Comparison of ENCODE assay signal across 8 cellular contexts in the genomic region with DNA sequence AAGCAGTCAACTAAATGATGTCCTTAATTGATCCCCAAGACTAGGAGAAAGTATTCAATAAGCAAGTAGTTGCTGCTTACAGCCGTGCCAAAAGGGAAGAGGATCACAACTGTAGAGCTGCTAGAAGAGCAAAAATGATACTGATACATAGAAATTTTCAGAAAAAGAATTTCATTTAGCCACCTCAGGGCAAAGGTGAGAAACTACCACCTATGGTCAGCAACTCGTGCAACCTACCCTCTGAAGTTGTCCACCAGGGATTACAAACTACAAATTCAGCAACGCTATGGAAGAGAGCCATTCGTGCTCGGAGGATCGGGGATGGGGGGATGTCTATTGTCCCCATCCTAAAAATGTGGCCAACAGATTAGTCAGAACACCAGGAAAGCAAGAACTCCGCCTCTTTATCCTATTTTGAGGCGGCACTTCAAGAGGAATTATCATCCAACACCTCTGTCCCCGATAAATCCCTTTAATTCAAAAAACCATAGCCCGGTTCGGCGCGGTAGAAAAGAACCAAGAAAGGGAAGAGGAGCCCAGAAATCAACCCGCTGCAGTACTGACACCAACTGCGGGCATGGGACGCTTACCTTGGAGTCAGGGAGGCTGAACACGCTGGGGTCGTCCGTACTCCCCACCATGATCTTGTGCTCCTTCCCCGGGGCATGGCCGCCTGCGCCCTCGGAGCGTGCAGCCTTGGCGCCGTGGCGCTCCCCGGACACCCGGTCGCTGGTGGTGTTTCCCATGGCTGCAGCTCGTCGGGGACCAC. TPM values are rescaled to one million over a fixed set of nuclear protein-coding genes. Genes with fewer than 3 reads are reported as not detected.
DNase-seq lines count a peak whose midpoint lies in the region; TF ChIP-seq lines count a peak whose summit lies in the region.

No MANE protein-coding gene starts in this region.

- H3K9me2 ChIP-seq in GM23248 (ENCODE audit: insufficient read depth), result no peaks in the 10 kb centered on the region
- no peaks in the 10 kb centered on the region for H3K9me2 ChIP-seq in SK-N-SH
- H3K9me2 ChIP-seq in neural cell (ENCODE audit: insufficient read depth, low read length), result no peaks in the 10 kb centered on the region

- H4K20me1 ChIP-seq in BLaER1 treated with 17β-estradiol and CSF1 and Interleukin-3, amounts not matched to agents 10 nM and 100 nM, result no peaks in the 10 kb centered on the region; a peak in 1 of 22 replicates
- H4K20me1 ChIP-seq in GM23248 (ENCODE audit: insufficient read depth), result no peaks in the 10 kb centered on the region
- H4K20me1 ChIP-seq in SK-N-SH (ENCODE audit: insufficient read depth), result no peaks in the 10 kb centered on the region
- no peaks in the 10 kb centered on the region for H4K20me1 ChIP-seq in neural cell (ENCODE audit: insufficient read depth)

- peaks cover 66% of the 10 kb centered on the region for H3K79me2 ChIP-seq in GM23248 (ENCODE audit: insufficient read depth)
- H3K79me2 ChIP-seq in SK-N-SH (ENCODE audit: insufficient read depth), result peaks cover 46% of the 10 kb centered on the region
- peaks cover 11% of the 10 kb centered on the region for H3K79me2 ChIP-seq in neural cell (replicated peaks; ENCODE audit: insufficient read depth, low read length)

- no peaks in the 10 kb centered on the region for H3K27me3 ChIP-seq in BLaER1 treated with 17β-estradiol and CSF1 and Interleukin-3, amounts not matched to agents 10 nM and 100 nM
- H3K27me3 ChIP-seq in GM23248 (replicated peaks; ENCODE audit: insufficient read depth), result no peaks in the 10 kb centered on the region
- no peaks in the 10 kb centered on the region for H3K27me3 ChIP-seq in SK-N-SH (ENCODE audit: insufficient read depth)
- H3K27me3 ChIP-seq in neural cell (ENCODE audit: insufficient read depth, low read depth, low read length), result no peaks in the 10 kb centered on the region

- peak; percentile 57 for DNase-seq in GM23248
- DNase-seq in SK-N-SH, result peak; percentile 43
- no peak for DNase-seq in epithelial cell of prostate (ENCODE audit: low read depth, low spot score)
- no peak for DNase-seq in NCI-H1105 (lab: John Stamatoyannopoulos, UW)
- DNase-seq in NCI-H1930 (lab: John Stamatoyannopoulos, UW), result no peak
- no peak for DNase-seq in T-helper 9 cell

- H2AFZ ChIP-seq in GM23248 (peak overlapping the region; percentile 89), SK-N-SH (ENCODE audit: low read depth) (peak overlapping the region; percentile 70), neural cell (ENCODE audit: low read depth, low read length) (peak overlapping the region; percentile 57)

- in situ Hi-C loops in GM23248 (cut with MboI), result loop anchor here (10.0 kb wide), 1 partner anchor 53 kb away; the partner anchor contains the start of gene FMO5

- TF ChIP-seq CTCF in SK-N-SH (IDR thresholded peaks at IDR 0.05), result no peak
- TF ChIP-seq CTCF in neural cell (IDR thresholded peaks at IDR 0.05; ENCODE audit: poor library complexity, severe bottlenecking), result no peak

- H3K9me3 ChIP-seq in BLaER1 treated with 17β-estradiol and CSF1 and Interleukin-3, amounts not matched to agents 10 nM and 100 nM (replicated peaks in 1 of 11), result no peaks in the 10 kb centered on the region
- H3K9me3 ChIP-seq in GM23248 (ENCODE audit: low read depth) (no peaks in the 10 kb centered on the region), SK-N-SH (no peaks in the 10 kb centered on the region), neural cell (ENCODE audit: low read length) (no peaks in the 10 kb centered on the region)

- H3F3A ChIP-seq in GM23248 (ENCODE audit: insufficient read depth), result peaks cover 56% of the 10 kb centered on the region
- H3F3A ChIP-seq in SK-N-SH (replicated peaks; ENCODE audit: insufficient read depth), result peaks cover 30% of the 10 kb centered on the region
- H3F3A ChIP-seq in neural cell (ENCODE audit: insufficient read depth, low read length, poor library complexity, severe bottlenecking), result no peaks in the 10 kb centered on the region

- WGBS in GM23248 (ENCODE audit: low coverage in 1 of 2, low lambda C conversion rate in 2 of 2, missing lambda C conversion rate in 2 of 2), 2 experiments, result 1 to 2% methylated on average over 30 to 32 of the region's 32 CpGs
- WGBS in SK-N-SH (ENCODE audit: low lambda C conversion rate), result under 1% methylated on average over 24 of the region's 32 CpGs

- H3K4me1 ChIP-seq in BLaER1 treated with 17β-estradiol and CSF1 and Interleukin-3, amounts not matched to agents 10 nM and 100 nM, result peaks cover 24 to 34% (median 30%) of the 10 kb centered on the region in 10 experiments
- H3K4me1 ChIP-seq in GM23248 (ENCODE audit: insufficient read depth) (peaks cover 48% of the 10 kb centered on the region), SK-N-SH (ENCODE audit: control insufficient read depth in 1 of 2, insufficient read depth in 2 of 2, low read depth in 1 of 2, low read length in 1 of 2) (peaks cover 27 to 28% of the 10 kb centered on the region in 2 experiments; a peak in 3 of 4 replicates)

- POLR2A ChIA-PET in SK-N-SH (lab: Yijun Ruan, JAX), result no interaction called here

- no peak for TF ChIP-seq RAD21 in SK-N-SH (IDR thresholded peaks at IDR 0.05; ENCODE audit: low read length)
- no peak for TF ChIP-seq RAD21 in neural cell (conservative IDR thresholded peaks at IDR 0.05)

- peak overlapping the region; percentile 44 to 93 (median 91); a peak in 21 of 22 replicates for H3K27ac ChIP-seq in BLaER1 treated with 17β-estradiol and CSF1 and Interleukin-3, amounts not matched to agents 10 nM and 100 nM
- H3K27ac ChIP-seq in GM23248 (peak overlapping the region; percentile 90), SK-N-SH (ENCODE audit: low read depth in 2 of 2, low read length in 1 of 2) (peak overlapping the region; percentile 92 to 93), epithelial cell of prostate (peak overlapping the region; percentile 93), neural cell (ENCODE audit: low read length) (peak overlapping the region; percentile 70)

- peak overlapping the region; percentile 89 to 98 (median 91) for H3K4me2 ChIP-seq in BLaER1 treated with 17β-estradiol and CSF1 and Interleukin-3, amounts not matched to agents 10 nM and 100 nM
- H3K4me2 ChIP-seq in GM23248 (ENCODE audit: unreplicated experiment) (peak overlapping the region; percentile 85), SK-N-SH (peak overlapping the region; percentile 80), neural cell (ENCODE audit: low read length) (peak overlapping the region; percentile 70)

- H3K36me3 ChIP-seq in BLaER1 treated with 17β-estradiol and CSF1 and Interleukin-3, amounts not matched to agents 10 nM and 100 nM, result peaks cover 10 to 26% (median 14%) of the 10 kb centered on the region in 11 experiments; a peak in 21 of 22 replicates
- H3K36me3 ChIP-seq in GM23248 (ENCODE audit: low read depth) (0 out of 2 replicates have a peak, but pooled peaks cover under 1% of the 10 kb centered on the region), SK-N-SH (replicated peaks in 1 of 2; ENCODE audit: control insufficient read depth in 1 of 2, insufficient read depth in 2 of 2, low read length in 1 of 2) (peaks cover 2 to 5% of the 10 kb centered on the region in 2 experiments), neural cell (ENCODE audit: insufficient read depth, low read length) (no peaks in the 10 kb centered on the region)

- CTCF ChIA-PET in SK-N-SH (lab: Yijun Ruan, JAX), result interaction anchor here (0.6 to 6.1 kb wide), 3 partner anchors 9 to 71 kb away, joined by 3 to 51 read pairs (median 4); partner anchors contain the start of gene CHD1L

- peak overlapping the region; percentile 91 to 99 (median 96) for H3K4me3 ChIP-seq in BLaER1 treated with 17β-estradiol and CSF1 and Interleukin-3, amounts not matched to agents 10 nM and 100 nM
- H3K4me3 ChIP-seq in GM23248 (peak overlapping the region; percentile 96), SK-N-SH (ENCODE audit: low read depth in 2 of 2, low read length in 1 of 2) (peak overlapping the region; percentile 87 to 99), neural cell (ENCODE audit: low read length) (peak overlapping the region; percentile 87)

- H3K9ac ChIP-seq in BLaER1 treated with 17β-estradiol and CSF1 and Interleukin-3, amounts not matched to agents 10 nM and 100 nM, result peak overlapping the region; percentile 78 to 90 (median 88)
- H3K9ac ChIP-seq in GM23248 (peak overlapping the region; percentile 89), SK-N-SH (peak overlapping the region; percentile 88), neural cell (ENCODE audit: low read length) (peak overlapping the region; percentile 77)

- no peak for TF ChIP-seq EP300 in SK-N-SH (IDR thresholded peaks at IDR 0.05; ENCODE audit: borderline replicate concordance in 1 of 2, low read depth in 1 of 2, low read length in 1 of 2)
- TF ChIP-seq EP300 in neural cell (conservative IDR thresholded peaks at IDR 0.05; ENCODE audit: poor library complexity, severe bottlenecking), result no peak

TF ChIP-seq in SK-N-SH, 30 proteins besides CTCF, POLR2A, EP300 and RAD21:
- TF ChIP-seq SIN3A (IDR thresholded peaks at IDR 0.05; ENCODE audit: borderline replicate concordance, low read depth, low read length) (0 out of 2 replicates have a peak, but pooled peaks have one; percentile 4), TAF1 (IDR thresholded peaks at IDR 0.05; ENCODE audit: borderline replicate concordance, low read depth, low read length) (0 out of 2 replicates have a peak, but pooled peaks have one; percentile 38), TCF12 (IDR thresholded peaks at IDR 0.05) (no peak)

TF ChIP-seq in neural cell, 6 proteins besides CTCF, POLR2A, EP300 and RAD21:
- TF ChIP-seq POLR2AphosphoS5 (IDR thresholded peaks at IDR 0.05) (no peak), MXI1 (conservative IDR thresholded peaks at IDR 0.05; ENCODE audit: poor library complexity, severe bottlenecking) (peak; percentile 31)

RNA-seq across cellular contexts. Expression of gene PRKAB2, which starts 0.7 kb away (rescaled TPM):
- total RNA-seq in GM23248 (2014; rRNA removed; shearing (Covaris generic)), result 24.6 and 42.2 TPM in 2 replicates
- polyA plus RNA-seq in GM23248 (2016; fragmentation: Nextera tagmentation; extraction: Ambion mirVana) (18.0 and 18.2 TPM in 2 replicates), SK-N-SH (2012; rRNA removed) (6.2 and 9.4 TPM in 2 replicates), neural cell (39.9 and 42.2 TPM in 2 replicates)
- polyA plus RNA-seq in SK-N-SH (2012; cell fraction: cytosol; rRNA removed), result 5.6 TPM in 2 replicates
- polyA plus RNA-seq in SK-N-SH (2012; cell fraction: nucleus; rRNA removed), result 14.9 and 30.6 TPM in 2 replicates
- 38.0 and 38.8 TPM in 2 replicates for polyA minus RNA-seq in neural cell

RNA-seq across cellular contexts. Expression of gene FMO5, which starts 53.6 kb away (rescaled TPM):
- total RNA-seq in GM23248 (2014; rRNA removed; shearing (Covaris generic)), result 1.8 and 4.9 TPM in 2 replicates
- polyA plus RNA-seq in GM23248 (2016; fragmentation: Nextera tagmentation; extraction: Ambion mirVana) (1.1 and 1.2 TPM in 2 replicates), SK-N-SH (2012; rRNA removed) (0.30 and 0.50 TPM in 2 replicates), neural cell (not detected in 2 replicates)
- polyA plus RNA-seq in SK-N-SH (2012; cell fraction: cytosol; rRNA removed), result 0.55 and 0.76 TPM in 2 replicates
- polyA plus RNA-seq in SK-N-SH (2012; cell fraction: nucleus; rRNA removed), result 1.2 and 1.4 TPM in 2 replicates
- 0.46 TPM in 1 of 2 replicates, not detected in the other for polyA minus RNA-seq in neural cell

Comparison
In these comparisons a context has a peak if more than half of its experiments do, and no peak if none do; other contexts are left out.
1. DNase-seq: peak in GM23248 (single experiment) and SK-N-SH (single experiment); none in epithelial cell of prostate (single experiment), NCI-H1105 (single experiment), NCI-H1930 (0 of 2) and T-helper 9 cell (single experiment).
2. Peak in every context shown above with its lines, with median percentiles within 50 percentile points of each other: H3K27ac ChIP-seq, H3K4me2 ChIP-seq, H3K4me3 ChIP-seq, H3K9ac ChIP-seq and H2AFZ ChIP-seq.